9 cellular contexts compared by ENCODE assay signal in the genomic region with DNA sequence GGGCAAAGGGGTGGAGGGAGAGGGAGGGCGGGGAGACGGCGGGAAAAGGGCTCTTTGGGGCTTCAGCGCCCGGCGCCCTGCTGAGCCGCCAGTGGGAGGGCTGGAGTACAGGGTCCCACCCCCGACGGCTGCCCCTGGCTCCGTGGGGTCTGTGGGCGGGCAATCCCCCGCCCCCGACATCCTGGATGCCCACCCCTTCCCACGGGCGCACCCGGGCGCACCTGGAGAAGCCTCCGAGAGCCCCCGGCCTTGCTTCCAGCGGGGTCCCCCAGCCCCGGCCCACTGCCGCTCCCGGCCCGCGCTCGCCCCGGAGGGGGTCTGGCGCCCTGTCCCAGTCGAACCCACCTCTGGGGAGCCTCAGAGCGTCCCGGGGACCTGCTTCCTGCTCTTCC. TPM values are rescaled to one million over a fixed set of nuclear protein-coding genes. Genes with fewer than 3 reads are reported as not detected.
DNase-seq lines count a peak whose midpoint lies in the region; ATAC-seq and TF ChIP-seq lines count a peak whose summit lies in the region.
"Had no signal": no experiment of that assay in that cellular context is flagged by ENCODE, and none has a peak within 500 bp of the region (broad histone marks: within the 10 kb centered on the region; RNA-seq: fewer than 3 reads in every experiment).

No MANE protein-coding gene starts in this region.

- intact Hi-C loops in psoas muscle (cut with DNase I), result loop anchor here (5.0 to 10.0 kb wide), 2 partner anchors 224 to 226 kb away; a partner anchor contains a TSS

- DNase-seq in GM06990 (ENCODE audit: extremely low read depth, insufficient read length), result no peak
- DNase-seq in NCI-H1105 (lab: John Stamatoyannopoulos, UW), result peak; percentile 58
- no peak for DNase-seq in psoas muscle
- no peak for DNase-seq in foreskin keratinocyte
- DNase-seq in NCI-H2171 treated with DMSO at 0.1 percent for 48 hours (lab: John Stamatoyannopoulos, UW), result no peak
- DNase-seq in NOMO-1 (lab: John Stamatoyannopoulos, UW; ENCODE audit: unreplicated experiment in 2 of 2), result no peak
- DNase-seq: NCI-H1694 treated with DMSO at 0.1 percent for 48 hours had no signal

- no peaks in the 10 kb centered on the region for H3K4me1 ChIP-seq in endocrine pancreas (ENCODE audit: control insufficient read depth, insufficient read depth, low read length)
- H3K4me1 ChIP-seq in psoas muscle, result peaks cover 21% of the 10 kb centered on the region
- no peaks in the 10 kb centered on the region for H3K4me1 ChIP-seq in foreskin keratinocyte

- H3K27me3 ChIP-seq in GM06990 (replicated peaks; ENCODE audit: control insufficient read depth, insufficient read depth, low read length) (peaks cover 2% of the 10 kb centered on the region; the same call in 1 of the 2 replicates), endocrine pancreas (ENCODE audit: control insufficient read depth, insufficient read depth, low read length) (no peaks in the 10 kb centered on the region), psoas muscle (ENCODE audit: insufficient read depth in 3 of 3, low read length in 2 of 3) (peaks cover 0 to 55% (median 14%) of the 10 kb centered on the region in 3 donors), foreskin keratinocyte (peaks cover 61% of the 10 kb centered on the region)

- ATAC-seq in psoas muscle, result no peak
- no peak for ATAC-seq in foreskin keratinocyte
- no peak for ATAC-seq in GM18861 (IDR thresholded peaks at IDR 0.05; ENCODE audit: unreplicated experiment)

- H3K4me3 ChIP-seq in GM06990 (replicated peaks; ENCODE audit: low read depth, low read length), result peak overlapping the region; percentile 27
- H3K4me3 ChIP-seq in endocrine pancreas (ENCODE audit: control insufficient read depth, insufficient read depth, low read length), result no peak overlapping the region
- H3K4me3 ChIP-seq in psoas muscle, result peak overlapping the region; percentile 56

- H3K36me3 ChIP-seq in GM06990 (ENCODE audit: control insufficient read depth, insufficient read depth, low read length) (peaks cover 3% of the 10 kb centered on the region; the same call in 1 of the 2 replicates), endocrine pancreas (ENCODE audit: control insufficient read depth, insufficient read depth, low read length) (no peaks in the 10 kb centered on the region), psoas muscle (ENCODE audit: insufficient read depth in 1 of 2, low read depth in 1 of 2) (peaks cover 0 to 6% of the 10 kb centered on the region in 2 donors)

- peak overlapping the region; percentile 19 for H3K9ac ChIP-seq in endocrine pancreas (ENCODE audit: control insufficient read depth, insufficient read depth, low read length)

- H3K9me3 ChIP-seq in endocrine pancreas (ENCODE audit: control insufficient read depth, low read length) (no peaks in the 10 kb centered on the region), psoas muscle (no peaks in the 10 kb centered on the region)

- TF ChIP-seq CTCF in GM06990 (IDR thresholded peaks at IDR 0.05; ENCODE audit: insufficient read depth, low read length, poor library complexity, severe bottlenecking), result no peak
- TF ChIP-seq CTCF in psoas muscle (IDR thresholded peaks at IDR 0.05), result no peak
- no peak for TF ChIP-seq CTCF in foreskin keratinocyte (conservative IDR thresholded peaks at IDR 0.05)

- no peak overlapping the region for H3K27ac ChIP-seq in psoas muscle
- H3K27ac ChIP-seq in foreskin keratinocyte, result no peak overlapping the region

- 1 to 3% (median 2%) methylated on average over 8 to 31 of the region's 31 CpGs for whole genome bisulfite sequencing in psoas muscle, 3 donors

RNA-seq across cellular contexts. Expression of a gene that starts 0.4 kb away (rescaled TPM):
- total RNA-seq in psoas muscle (not detected), foreskin keratinocyte (not detected in 2 replicates)
- polyA plus RNA-seq in psoas muscle (not detected), foreskin keratinocyte (not detected in 2 replicates)

RNA-seq across cellular contexts. Expression of a gene that starts 9.7 kb away (rescaled TPM):
- total RNA-seq in psoas muscle, result 1 to 10 TPM; 1.4 to 6.3 (median 2.4) TPM
- 1 to 10 TPM; 1.2 to 2.0 (median 1.8) TPM for polyA plus RNA-seq in psoas muscle
- total RNA-seq in foreskin keratinocyte, result 23.4 and 24.2 TPM in 2 replicates
- 50.6 and 56.0 TPM in 2 replicates for polyA plus RNA-seq in foreskin keratinocyte

RNA-seq across cellular contexts. Expression of a gene that starts 43.9 kb away (rescaled TPM):
- 100 to 1,000 TPM in 1 of 4 donors, 10 to 100 TPM in 3; 90.2 to 138 (median 96.2) TPM for total RNA-seq in psoas muscle
- 10 to 100 TPM; 57.7 to 85.4 (median 62.0) TPM for polyA plus RNA-seq in psoas muscle
- 70.1 and 71.6 TPM in 2 replicates for total RNA-seq in foreskin keratinocyte
- polyA plus RNA-seq in foreskin keratinocyte, result 57.9 and 59.1 TPM in 2 replicates
